In the genomic region with DNA sequence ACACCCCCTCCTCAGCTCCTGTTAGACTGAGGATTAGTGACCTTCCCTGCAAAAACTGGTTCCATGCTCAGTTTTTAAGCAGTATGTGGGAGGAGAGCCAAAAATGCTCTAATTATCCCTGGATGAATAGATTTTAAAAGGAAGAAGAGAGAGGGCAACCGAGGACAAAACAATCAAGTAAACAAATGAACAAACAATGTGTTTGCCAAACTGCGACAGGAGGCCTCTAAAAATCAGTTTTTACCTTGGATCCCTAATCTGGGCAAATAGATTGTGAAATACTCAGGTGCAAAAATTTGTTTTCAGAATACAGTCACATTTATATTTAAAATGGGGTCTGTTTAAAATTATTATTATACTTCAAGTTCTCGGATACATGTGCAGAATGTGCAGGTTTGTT, we compare ENCODE assay signal across 34 cellular contexts. TPM values are rescaled to one million over a fixed set of nuclear protein-coding genes. Genes with fewer than 3 reads are reported as not detected.
"Had no signal": no experiment of that assay in that cellular context is flagged by ENCODE, and none has a peak within 500 bp of the region (broad histone marks: within the 10 kb centered on the region; RNA-seq: fewer than 3 reads in every experiment).

No MANE protein-coding gene starts in this region.

- ATAC-seq: activated naive CD4-positive, alpha-beta T cell treated with anti-CD3 and anti-CD28 coated beads, Interleukin-2, amount 50 U/mL, for 72 hours; activated T-cell treated with anti-CD3 and anti-CD28 coated beads, Interleukin-2, amount 50 U/mL, for 72 hours; gastroesophageal sphincter; heart right ventricle; WTC11 had no signal

- H3K4me3 ChIP-seq: ascending aorta, breast epithelium, cardiac muscle cell, colonic mucosa, esophagus squamous epithelium, gastroesophageal sphincter, heart right ventricle had no signal

- H3K27me3 Mint-ChIP-seq: activated naive CD4-positive, alpha-beta T cell treated with anti-CD3 and anti-CD28 coated beads, Interleukin-2, amount 10 ng/mL, durations not matched to agents 7 days and 5 days; activated naive CD8-positive, alpha-beta T cell treated with anti-CD3 and anti-CD28 coated beads, Interleukin-2, amount 10 ng/mL, durations not matched to agents 7 days and 5 days had no signal

- H3K36me3 Mint-ChIP-seq: activated naive CD4-positive, alpha-beta T cell treated with anti-CD3 and anti-CD28 coated beads, Interleukin-2, amount 10 ng/mL, durations not matched to agents 7 days and 5 days; activated naive CD4-positive, alpha-beta T cell treated with anti-CD3 and anti-CD28 coated beads, Interleukin-2, amount 50 U/mL, for 72 hours; activated naive CD8-positive, alpha-beta T cell treated with anti-CD3 and anti-CD28 coated beads, Interleukin-2, amount 10 ng/mL, durations not matched to agents 7 days and 5 days; brain; WTC11 had no signal

- H3K4me1 ChIP-seq: ascending aorta, breast epithelium, colonic mucosa, esophagus squamous epithelium, gastroesophageal sphincter, heart right ventricle had no signal

- H3K36me3 ChIP-seq: ascending aorta, breast epithelium, cardiac muscle cell, colonic mucosa, esophagus squamous epithelium, gastroesophageal sphincter, heart right ventricle had no signal

- DNase-seq: activated CD4-positive, alpha-beta memory T cell treated with anti-CD3 and anti-CD28 coated beads, Interleukin-2, amount 10 ng/mL, durations not matched to agents 7 days and 5 days; activated CD4-positive, alpha-beta T cell treated with anti-CD3 and anti-CD28 coated beads for 1 hour; activated CD4-positive, alpha-beta T cell treated with anti-CD3 and anti-CD28 coated beads for 4 hours; activated CD4-positive, alpha-beta T cell treated with anti-CD3 and anti-CD28 coated beads, Interleukin-2, amount 10 ng/mL, durations not matched to agents 7 days and 5 days; activated CD4-positive, alpha-beta T cell treated with anti-CD3 and anti-CD28 coated beads, Interleukin-2, amount 50 U/mL, for 4 hours; activated CD8-positive, alpha-beta memory T cell treated with anti-CD3 and anti-CD28 coated beads, Interleukin-2, amount 50 U/mL, for 48 hours; activated gamma-delta T cell; activated naive CD4-positive, alpha-beta T cell; activated naive CD4-positive, alpha-beta T cell treated with anti-CD3 and anti-CD28 coated beads, Interleukin-2, amount 10 ng/mL, durations not matched to agents 7 days and 5 days; activated naive CD8-positive, alpha-beta T cell treated with anti-CD3 and anti-CD28 coated beads, Interleukin-2, amount 10 ng/mL, durations not matched to agents 7 days and 5 days; activated T-cell treated with anti-CD3 and anti-CD28 coated beads for 4 hours; activated T-cell treated with anti-CD3 and anti-CD28 coated beads, Interleukin-2, amount 50 U/mL, for 24 hours; activated T-cell treated with anti-CD3 and anti-CD28 coated beads, Interleukin-2, amount 50 U/mL, for 72 hours; central memory CD4-positive, alpha-beta T cell; cerebellar nuclear complex; colonic mucosa; effector CD8-positive, alpha-beta T cell; esophagus squamous epithelium; foreskin melanocyte; heart right ventricle; T-helper 2 cell had no signal

- H3K9me3 ChIP-seq: ascending aorta, breast epithelium, colonic mucosa, esophagus squamous epithelium, gastroesophageal sphincter, heart right ventricle had no signal

- H3K9me3 Mint-ChIP-seq: activated CD4-positive, alpha-beta memory T cell treated with anti-CD3 and anti-CD28 coated beads, Interleukin-2, amount 10 ng/mL, durations not matched to agents 7 days and 5 days; activated CD4-positive, alpha-beta T cell treated with anti-CD3 and anti-CD28 coated beads, Interleukin-2, amount 10 ng/mL, durations not matched to agents 7 days and 5 days; activated naive CD4-positive, alpha-beta T cell treated with anti-CD3 and anti-CD28 coated beads, Interleukin-2, amount 10 ng/mL, durations not matched to agents 7 days and 5 days; activated naive CD4-positive, alpha-beta T cell treated with anti-CD3 and anti-CD28 coated beads, Interleukin-2, amount 50 U/mL, for 72 hours; activated naive CD8-positive, alpha-beta T cell treated with anti-CD3 and anti-CD28 coated beads, Interleukin-2, amount 10 ng/mL, durations not matched to agents 7 days and 5 days; activated T-cell treated with anti-CD3 and anti-CD28 coated beads, Interleukin-2, amount 50 U/mL, for 24 hours; activated T-cell treated with anti-CD3 and anti-CD28 coated beads, Interleukin-2, amount 50 U/mL, for 72 hours; brain; WTC11 had no signal

- H3K27ac Mint-ChIP-seq: activated CD4-positive, alpha-beta memory T cell treated with anti-CD3 and anti-CD28 coated beads, Interleukin-2, amount 10 ng/mL, durations not matched to agents 7 days and 5 days; activated CD4-positive, alpha-beta T cell treated with anti-CD3 and anti-CD28 coated beads, Interleukin-2, amount 10 ng/mL, durations not matched to agents 7 days and 5 days; activated naive CD4-positive, alpha-beta T cell treated with anti-CD3 and anti-CD28 coated beads, Interleukin-2, amount 10 ng/mL, durations not matched to agents 7 days and 5 days; activated naive CD4-positive, alpha-beta T cell treated with anti-CD3 and anti-CD28 coated beads, Interleukin-2, amount 50 U/mL, for 72 hours; activated naive CD8-positive, alpha-beta T cell treated with anti-CD3 and anti-CD28 coated beads, Interleukin-2, amount 10 ng/mL, durations not matched to agents 7 days and 5 days; activated T-cell treated with anti-CD3 and anti-CD28 coated beads, Interleukin-2, amount 50 U/mL, for 24 hours; activated T-cell treated with anti-CD3 and anti-CD28 coated beads, Interleukin-2, amount 50 U/mL, for 72 hours; WTC11 had no signal

- FAIRE-seq: endometrium, endothelial cell of umbilical vein had no signal

- H3K4me1 Mint-ChIP-seq: activated CD4-positive, alpha-beta memory T cell treated with anti-CD3 and anti-CD28 coated beads, Interleukin-2, amount 10 ng/mL, durations not matched to agents 7 days and 5 days; activated CD4-positive, alpha-beta T cell treated with anti-CD3 and anti-CD28 coated beads, Interleukin-2, amount 10 ng/mL, durations not matched to agents 7 days and 5 days; activated naive CD4-positive, alpha-beta T cell treated with anti-CD3 and anti-CD28 coated beads, Interleukin-2, amount 10 ng/mL, durations not matched to agents 7 days and 5 days; activated naive CD8-positive, alpha-beta T cell treated with anti-CD3 and anti-CD28 coated beads, Interleukin-2, amount 10 ng/mL, durations not matched to agents 7 days and 5 days had no signal

- H3K27ac ChIP-seq: ascending aorta, breast epithelium, cardiac muscle cell, colonic mucosa, epithelial cell of prostate, esophagus squamous epithelium, gastroesophageal sphincter, heart right ventricle had no signal

- H3K27me3 ChIP-seq: ascending aorta, breast epithelium, cardiac muscle cell, colonic mucosa had no signal

- H3K4me3 Mint-ChIP-seq: activated CD4-positive, alpha-beta memory T cell treated with anti-CD3 and anti-CD28 coated beads, Interleukin-2, amount 10 ng/mL, durations not matched to agents 7 days and 5 days; activated CD4-positive, alpha-beta T cell treated with anti-CD3 and anti-CD28 coated beads, Interleukin-2, amount 10 ng/mL, durations not matched to agents 7 days and 5 days; activated naive CD4-positive, alpha-beta T cell treated with anti-CD3 and anti-CD28 coated beads, Interleukin-2, amount 10 ng/mL, durations not matched to agents 7 days and 5 days; activated naive CD8-positive, alpha-beta T cell treated with anti-CD3 and anti-CD28 coated beads, Interleukin-2, amount 10 ng/mL, durations not matched to agents 7 days and 5 days; activated T-cell treated with anti-CD3 and anti-CD28 coated beads, Interleukin-2, amount 50 U/mL, for 24 hours; activated T-cell treated with anti-CD3 and anti-CD28 coated beads, Interleukin-2, amount 50 U/mL, for 72 hours; WTC11 had no signal

RNA-seq across cellular contexts. Expression of gene TAL2, which starts 8.5 kb away (rescaled TPM):
- total RNA-seq: activated CD4-positive, alpha-beta memory T cell treated with anti-CD3 and anti-CD28 coated beads, Interleukin-2, amount 10 ng/mL, durations not matched to agents 7 days and 5 days; activated CD4-positive, alpha-beta T cell treated with anti-CD3 and anti-CD28 coated beads, Interleukin-2, amount 10 ng/mL, durations not matched to agents 7 days and 5 days; activated naive CD8-positive, alpha-beta T cell treated with anti-CD3 and anti-CD28 coated beads, Interleukin-2, amount 10 ng/mL, durations not matched to agents 7 days and 5 days; activated T-cell treated with anti-CD3 and anti-CD28 coated beads, Interleukin-2, amount 50 U/mL, for 72 hours; ascending aorta; breast epithelium; cardiac muscle cell; colonic mucosa; endothelial cell of umbilical vein; esophagus squamous epithelium; fibroblast of villous mesenchyme; gastroesophageal sphincter; glomerular endothelial cell; heart right ventricle; WTC11 had no signal
- polyA plus RNA-seq: fibroblast of lung had no signal
